ENCODE assay signal across 1 cellular context in genomic region chr5:94620257-94620656, GRCh38.
TF ChIP-seq lines count a peak whose summit lies in the region.

No MANE protein-coding gene starts in this region.

TF ChIP-seq in IMR-90, 13 proteins besides CTCF, POLR2A, EP300 and RAD21:
- TF ChIP-seq CEBPB (IDR thresholded peaks at IDR 0.05; ENCODE audit: low read depth, low read length) (peak; percentile 63), FOS (IDR thresholded peaks at IDR 0.05; ENCODE audit: low read depth, low read length) (no peak)
TF ChIP-seq in IMR-90: peak in this region for 1.
